In the genomic region with DNA sequence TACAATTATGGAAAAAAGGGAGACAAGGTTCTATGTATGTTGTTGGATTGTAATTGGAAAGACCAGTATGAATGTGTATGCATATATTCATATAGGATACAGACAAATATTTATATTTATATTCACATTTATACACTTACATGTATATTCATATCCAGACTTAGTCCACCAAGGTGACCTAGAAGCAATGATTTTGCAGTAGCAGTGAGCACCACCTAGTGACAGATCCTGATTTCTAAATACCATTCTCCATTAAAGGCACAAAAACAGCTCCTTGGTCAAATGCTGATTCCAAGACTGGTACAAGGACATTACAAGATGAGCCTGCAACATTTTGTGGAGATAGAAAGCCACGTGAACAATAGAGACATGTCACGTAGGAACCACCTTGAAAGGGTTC, we compare ENCODE assay signal across 14 cellular contexts.
DNase-seq lines count a peak whose midpoint lies in the region; ATAC-seq, FAIRE-seq and TF ChIP-seq lines count a peak whose summit lies in the region.
"Had no signal": no experiment of that assay in that cellular context is flagged by ENCODE, and none has a peak within 500 bp of the region (broad histone marks: within the 10 kb centered on the region; RNA-seq: fewer than 3 reads in every experiment).

No MANE protein-coding gene starts in this region.

- no peak overlapping the region for H3K27ac Mint-ChIP-seq in MCF 10A (ENCODE audit: low read depth, unreplicated experiment)
- no peak overlapping the region for H3K27ac Mint-ChIP-seq in activated T-helper 1 cell treated with anti-CD3 and anti-CD28 coated beads, Interleukin-12 subunit alpha, Interleukin-12 subunit beta, Interleukin-2, Interleukin-4 antibody, amounts not matched to agents 30 ng/mL and 10 ng/mL and 1 ng/mL, durations not matched to agents 14 hours and 24 hours and 36 hours
- H3K27ac Mint-ChIP-seq: activated CD4-positive, alpha-beta T cell treated with anti-CD3 and anti-CD28 coated beads, Interleukin-2, amount 10 ng/mL, durations not matched to agents 7 days and 5 days; activated naive CD8-positive, alpha-beta T cell; progenitor cell of endocrine pancreas had no signal

- peaks cover 14% of the 10 kb centered on the region for H3K4me1 Mint-ChIP-seq in MCF 10A (ENCODE audit: insufficient read depth, unreplicated experiment)
- H3K4me1 Mint-ChIP-seq in activated T-helper 1 cell treated with anti-CD3 and anti-CD28 coated beads, Interleukin-12 subunit alpha, Interleukin-12 subunit beta, Interleukin-2, Interleukin-4 antibody, amounts not matched to agents 30 ng/mL and 10 ng/mL and 1 ng/mL, durations not matched to agents 14 hours and 24 hours and 36 hours (ENCODE audit: low read depth), result peaks cover 23% of the 10 kb centered on the region

- H2BK15ac ChIP-seq in H1 (ENCODE audit: low read length), result no peak overlapping the region

- no peak overlapping the region for H2BK12ac ChIP-seq in H1 (ENCODE audit: low read depth, low read length)

- no peak for TF ChIP-seq EP300 in H1 (IDR thresholded peaks at IDR 0.05; ENCODE audit: borderline replicate concordance in 1 of 2, low read depth in 2 of 2, low read length in 2 of 2)

- H3K4me3 Mint-ChIP-seq in MCF 10A (ENCODE audit: unreplicated experiment), result no peak overlapping the region
- H3K4me3 Mint-ChIP-seq in activated T-helper 1 cell treated with anti-CD3 and anti-CD28 coated beads, Interleukin-12 subunit alpha, Interleukin-12 subunit beta, Interleukin-2, Interleukin-4 antibody, amounts not matched to agents 30 ng/mL and 10 ng/mL and 1 ng/mL, durations not matched to agents 14 hours and 24 hours and 36 hours, result no peak overlapping the region
- H3K4me3 Mint-ChIP-seq: activated CD4-positive, alpha-beta T cell treated with anti-CD3 and anti-CD28 coated beads, Interleukin-2, amount 10 ng/mL, durations not matched to agents 7 days and 5 days; activated naive CD8-positive, alpha-beta T cell had no signal

- no peak overlapping the region for H3K56ac ChIP-seq in H1 (replicated peaks; ENCODE audit: insufficient read length, low read depth, low read length)

- H2BK5ac ChIP-seq in H1 (ENCODE audit: low read depth, low read length), result no peak overlapping the region

- ATAC-seq in HG02759 (IDR thresholded peaks at IDR 0.05; ENCODE audit: unreplicated experiment), result no peak
- ATAC-seq: lower lobe of right lung had no signal

- TF ChIP-seq POLR2A in breast epithelium (IDR thresholded peaks at IDR 0.05) (no peak), H1 (IDR thresholded peaks at IDR 0.05; ENCODE audit: control extremely low read depth in 1 of 2, low read depth in 2 of 2, low read length in 2 of 2) (no peak)

- H3K27me3 Mint-ChIP-seq in MCF 10A (ENCODE audit: insufficient read depth, unreplicated experiment), result no peaks in the 10 kb centered on the region
- H3K27me3 Mint-ChIP-seq in activated T-helper 1 cell treated with anti-CD3 and anti-CD28 coated beads, Interleukin-12 subunit alpha, Interleukin-12 subunit beta, Interleukin-2, Interleukin-4 antibody, amounts not matched to agents 30 ng/mL and 10 ng/mL and 1 ng/mL, durations not matched to agents 14 hours and 24 hours and 36 hours (ENCODE audit: insufficient read depth), result no peaks in the 10 kb centered on the region
- H3K27me3 Mint-ChIP-seq: activated CD4-positive, alpha-beta T cell treated with anti-CD3 and anti-CD28 coated beads, Interleukin-2, amount 10 ng/mL, durations not matched to agents 7 days and 5 days; activated naive CD8-positive, alpha-beta T cell; progenitor cell of endocrine pancreas had no signal

- CTCF ChIA-PET in MCF 10A (lab: Yijun Ruan, JAX), result interaction anchor here (0.7 to 1.4 kb wide), 5 partner anchors 9 to 324 kb away, joined by 3 to 4 read pairs (median 3); no protein-coding TSS in a partner anchor
- CTCF ChIA-PET in H1 (lab: Charles Lee; ENCODE audit: partially characterized antibody), result interaction anchor here (0.6 to 6.5 kb wide), 17 partner anchors 10 to 989 kb away, joined by 3 to 49 read pairs (median 4); no protein-coding TSS in a partner anchor

- no peak overlapping the region for H4K91ac ChIP-seq in H1 (replicated peaks; ENCODE audit: insufficient read length, low read length)

- H3K9ac ChIP-seq in H1 (replicated peaks in 1 of 4; ENCODE audit: extremely low read depth in 1 of 4, low read depth in 3 of 4, low read length in 3 of 4), result no peak overlapping the region

- no peak overlapping the region for H2AK5ac ChIP-seq in H1 (ENCODE audit: low read depth, low read length)

- no peak overlapping the region for H3K18ac ChIP-seq in H1 (ENCODE audit: extremely low read depth, low read length)

- H3K4me1 ChIP-seq in breast epithelium (no peaks in the 10 kb centered on the region), H1 (replicated peaks in 1 of 4; ENCODE audit: control insufficient read depth in 3 of 4, insufficient read depth in 4 of 4, low read length in 3 of 4) (peaks cover 2 to 7% (median 6%) of the 10 kb centered on the region in 4 experiments; a peak in 6 of 7 replicates), small intestine (ENCODE audit: control insufficient read depth in 2 of 2, insufficient read depth in 1 of 2, low read depth in 1 of 2, low read length in 1 of 2) (no peaks in the 10 kb centered on the region)
- H3K4me1 ChIP-seq: lower lobe of right lung had no signal

- FAIRE-seq in H1 (lab: Jason Lieb, UNC) (no peak), small intestine (lab: Jason Lieb, UNC) (no peak)

- H3K36me3 Mint-ChIP-seq in MCF 10A (ENCODE audit: insufficient read depth, unreplicated experiment), result peaks cover 24% of the 10 kb centered on the region
- peaks cover 2% of the 10 kb centered on the region for H3K36me3 Mint-ChIP-seq in activated T-helper 1 cell treated with anti-CD3 and anti-CD28 coated beads, Interleukin-12 subunit alpha, Interleukin-12 subunit beta, Interleukin-2, Interleukin-4 antibody, amounts not matched to agents 30 ng/mL and 10 ng/mL and 1 ng/mL, durations not matched to agents 14 hours and 24 hours and 36 hours (ENCODE audit: low read depth)

- H3K23ac ChIP-seq in H1 (ENCODE audit: insufficient read length), result no peak overlapping the region

- H3K4me2 ChIP-seq in H1 (ENCODE audit: insufficient read depth in 1 of 2, low read depth in 2 of 2, low read length in 2 of 2), result no peak overlapping the region

- peak; percentile 73 to 74 for TF ChIP-seq RAD21 in H1 (IDR thresholded peaks at IDR 0.05 in 1 of 2, conservative IDR thresholded peaks at IDR 0.05 in 1 of 2; ENCODE audit: low read depth in 2 of 2, low read length in 2 of 2)

- H3K36me3 ChIP-seq in breast epithelium, result no peaks in the 10 kb centered on the region
- no peaks in the 10 kb centered on the region for H3K36me3 ChIP-seq in H1 (ENCODE audit: control insufficient read depth in 2 of 4, insufficient read depth in 4 of 4, low read length in 3 of 4)
- no peaks in the 10 kb centered on the region for H3K36me3 ChIP-seq in small intestine (ENCODE audit: control insufficient read depth in 2 of 2, insufficient read depth in 2 of 2, low read length in 2 of 2)
- H3K36me3 ChIP-seq: lower lobe of right lung had no signal

- H2BK120ac ChIP-seq in H1 (replicated peaks; ENCODE audit: low read depth, low read length), result no peak overlapping the region

- H3K4ac ChIP-seq in H1 (replicated peaks; ENCODE audit: insufficient read length, low read depth, low read length), result no peak overlapping the region

- no peaks in the 10 kb centered on the region for H3K27me3 ChIP-seq in breast epithelium
- H3K27me3 ChIP-seq in H1 (replicated peaks in 1 of 4; ENCODE audit: control insufficient read depth in 3 of 4, extremely low read depth in 1 of 4, insufficient read depth in 3 of 4, low read length in 3 of 4), result no peaks in the 10 kb centered on the region
- no peaks in the 10 kb centered on the region for H3K27me3 ChIP-seq in small intestine (ENCODE audit: control insufficient read depth in 2 of 2, insufficient read depth in 2 of 2, low read length in 2 of 2)

- no peak overlapping the region for H4K8ac ChIP-seq in H1 (ENCODE audit: extremely low read depth, insufficient read depth, low read length)

- no peak overlapping the region for H2BK20ac ChIP-seq in H1 (ENCODE audit: low read length)

- H3K4me3 ChIP-seq in breast epithelium (no peak overlapping the region), H1 (ENCODE audit: extremely low read depth in 1 of 4, insufficient read depth in 2 of 4, low read depth in 3 of 4, low read length in 4 of 4) (no peak overlapping the region), small intestine (ENCODE audit: low read depth in 1 of 2, low read length in 2 of 2) (no peak overlapping the region)
- H3K4me3 ChIP-seq: lower lobe of right lung had no signal

- POLR2A ChIA-PET in MCF 10A (lab: Yijun Ruan, JAX), result interaction anchor here (0.6 kb wide), 1 partner anchor 469 kb away, joined by 3 read pairs; no protein-coding TSS in a partner anchor
- POLR2A ChIA-PET in H1 (lab: Charles Lee; ENCODE audit: partially characterized antibody), result no interaction called here

- no peak overlapping the region for H4K5ac ChIP-seq in H1 (ENCODE audit: insufficient read length, low read depth, low read length)

- H3K9me3 ChIP-seq in breast epithelium, result no peaks in the 10 kb centered on the region
- H3K9me3 ChIP-seq in H1 (ENCODE audit: insufficient read depth in 2 of 2, low read depth in 1 of 2, low read length in 1 of 2), result no peaks in the 10 kb centered on the region
- no peaks in the 10 kb centered on the region for H3K9me3 ChIP-seq in small intestine (ENCODE audit: control insufficient read depth, low read depth)
- H3K9me3 ChIP-seq: lower lobe of right lung had no signal

- H4K20me1 ChIP-seq in H1 (replicated peaks in 1 of 2; ENCODE audit: control insufficient read depth in 1 of 2, insufficient read depth in 2 of 2, low read length in 2 of 2), result no peaks in the 10 kb centered on the region

- H3K79me1 ChIP-seq in H1 (ENCODE audit: low read depth, low read length), result no peaks in the 10 kb centered on the region

- BruUV-seq in MCF 10A (replicated peaks; lab: Mats Ljungman, UMichigan), result no TSS peak

- H3K79me2 ChIP-seq in H1 (ENCODE audit: control insufficient read depth in 1 of 2, insufficient read depth in 2 of 2, low read length in 2 of 2), result no peaks in the 10 kb centered on the region

- peak; percentile 37 for DNase-seq in MCF 10A (ENCODE audit: unreplicated experiment)
- no peak for DNase-seq in breast epithelium (ENCODE audit: low spot score in 2 of 2)
- DNase-seq in NCI-H446 treated with DMSO at 0.1 percent for 48 hours (lab: John Stamatoyannopoulos, UW), result peak; percentile 72
- DNase-seq in H1 (ENCODE audit: low read depth in 1 of 2, low spot score in 2 of 2), result no peak
- peak; percentile 29 for DNase-seq in small intestine
- DNase-seq in activated T-helper 1 cell treated with anti-CD3 and anti-CD28 coated beads, Interleukin-12 subunit alpha, Interleukin-12 subunit beta, Interleukin-2, Interleukin-4 antibody, amounts not matched to agents 30 ng/mL and 10 ng/mL and 1 ng/mL, durations not matched to agents 14 hours and 24 hours and 36 hours (ENCODE audit: low spot score), result no peak
- DNase-seq in putamen (ENCODE audit: low spot score), result no peak
- DNase-seq: activated CD4-positive, alpha-beta T cell treated with anti-CD3 and anti-CD28 coated beads, Interleukin-2, amount 10 ng/mL, durations not matched to agents 7 days and 5 days; lower lobe of right lung; NCI-H1417; SHP77 had no signal

- no peaks in the 10 kb centered on the region; the same call in 1 of the 2 replicates for H3K23me2 ChIP-seq in H1 (ENCODE audit: low read depth, low read length)

- intact Hi-C loops in MCF 10A (cut with micrococcal nuclease) (no loop called here), breast epithelium (cut with DNase I; ENCODE audit: low total_unique reads) (no loop called here)
- intact Hi-C loops in activated T-helper 1 cell treated with anti-CD3 and anti-CD28 coated beads, Interleukin-12 subunit alpha, Interleukin-12 subunit beta, Interleukin-2, Interleukin-4 antibody, amounts not matched to agents 30 ng/mL and 10 ng/mL and 1 ng/mL, durations not matched to agents 14 hours and 24 hours and 36 hours (cut with micrococcal nuclease), result loop anchor here (1.0 kb wide), 1 partner anchor 65 kb away; no protein-coding TSS in a partner anchor

- H3K27ac ChIP-seq in breast epithelium (no peak overlapping the region), H1 (ENCODE audit: low read depth, low read length) (no peak overlapping the region), small intestine (ENCODE audit: low read depth in 1 of 2, low read length in 1 of 2) (no peak overlapping the region)
- H3K27ac ChIP-seq: lower lobe of right lung had no signal

- WGBS in H1 (ENCODE audit: extremely low coverage in 1 of 2, insufficient coverage in 1 of 2, insufficient read length in 1 of 2, insufficient replicate concordance in 2 of 2, low coverage in 1 of 2, low lambda C conversion rate in 2 of 2, missing lambda C conversion rate in 1 of 2), 2 experiments, result 80% methylated on average over 2 of the region's 2 CpGs; no CpG with 5 or more reads in 1 of the 2 experiments
- WGBS in small intestine, 3 donors, result 88 to 95% (median 92%) methylated on average over 2 of the region's 2 CpGs

- no peak overlapping the region for H3K14ac ChIP-seq in H1 (ENCODE audit: insufficient read length)

- no peaks in the 10 kb centered on the region for H3K9me3 Mint-ChIP-seq in MCF 10A (ENCODE audit: unreplicated experiment)
- H3K9me3 Mint-ChIP-seq in activated T-helper 1 cell treated with anti-CD3 and anti-CD28 coated beads, Interleukin-12 subunit alpha, Interleukin-12 subunit beta, Interleukin-2, Interleukin-4 antibody, amounts not matched to agents 30 ng/mL and 10 ng/mL and 1 ng/mL, durations not matched to agents 14 hours and 24 hours and 36 hours, result no peaks in the 10 kb centered on the region

- H2AFZ ChIP-seq in H1 (ENCODE audit: low read length), result no peak overlapping the region

- peak; percentile 14 for TF ChIP-seq CTCF in MCF 10A (IDR thresholded peaks at IDR 0.05; ENCODE audit: unreplicated experiment)
- TF ChIP-seq CTCF in breast epithelium (IDR thresholded peaks at IDR 0.05), result no peak
- TF ChIP-seq CTCF in H1 (IDR thresholded peaks at IDR 0.05; ENCODE audit: control extremely low read depth in 1 of 3, insufficient read depth in 1 of 3, low read depth in 1 of 3, low read length in 3 of 3), result peak in 2 of 3 experiments; percentile 29 to 52; a peak in 2 of 4 replicates

Comparison
In these comparisons a context has a peak if more than half of its experiments do, and no peak if none do; other contexts are left out.
1. DNase-seq: peak in MCF 10A (single experiment), NCI-H446 treated with DMSO at 0.1 percent for 48 hours (single experiment) and small intestine (single experiment); none in breast epithelium (0 of 2), H1 (0 of 2), activated T-helper 1 cell treated with anti-CD3 and anti-CD28 coated beads, Interleukin-12 subunit alpha, Interleukin-12 subunit beta, Interleukin-2, Interleukin-4 antibody, amounts not matched to agents 30 ng/mL and 10 ng/mL and 1 ng/mL, durations not matched to agents 14 hours and 24 hours and 36 hours (single experiment) and putamen (single experiment).
2. CTCF ChIP-seq: peak in MCF 10A (single experiment) and H1 (2 of 3); none in breast epithelium (0 of 3).